Comparison of ENCODE assay signal across 9 cellular contexts in the genomic region with DNA sequence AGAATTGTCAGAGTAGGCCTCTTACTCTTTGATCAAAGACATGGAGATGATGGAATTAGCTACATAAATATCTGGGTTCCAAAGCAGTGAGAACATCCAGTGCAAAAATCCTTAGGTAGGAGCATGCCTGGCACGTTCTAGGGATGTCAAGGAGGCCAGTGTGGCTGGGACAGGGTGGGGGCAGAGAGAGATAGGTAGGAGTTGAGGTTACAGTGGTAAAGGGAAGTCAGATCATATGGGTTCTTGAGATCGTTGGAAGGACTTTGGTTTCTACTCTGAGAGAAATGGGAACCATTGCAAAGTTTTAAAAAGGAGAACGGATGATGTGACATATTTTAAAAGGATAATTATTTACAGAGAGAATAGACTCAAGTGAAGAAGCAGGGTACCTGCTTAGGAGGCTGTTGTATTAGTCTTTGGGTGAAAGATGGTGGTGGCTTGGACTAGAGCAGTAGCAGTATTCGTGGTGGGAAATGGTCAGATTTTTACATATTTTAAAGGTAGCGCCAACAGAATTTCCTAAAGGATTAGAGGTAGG. TPM values are rescaled to one million over a fixed set of nuclear protein-coding genes. Genes with fewer than 3 reads are reported as not detected.
DNase-seq lines count a peak whose midpoint lies in the region; ATAC-seq and TF ChIP-seq lines count a peak whose summit lies in the region.
"Had no signal": no experiment of that assay in that cellular context is flagged by ENCODE, and none has a peak within 500 bp of the region (broad histone marks: within the 10 kb centered on the region; RNA-seq: fewer than 3 reads in every experiment).

No MANE protein-coding gene starts in this region.

- ATAC-seq in GM19455 (IDR thresholded peaks at IDR 0.05; ENCODE audit: unreplicated experiment) (peak; percentile 6), HG03457 (IDR thresholded peaks at IDR 0.05; ENCODE audit: unreplicated experiment) (peak; percentile 8), esophagus mucosa (no peak)

- H3K9me3 ChIP-seq in AG04450 (ENCODE audit: control insufficient read depth, insufficient read depth, low read length) = no peaks in the 10 kb centered on the region

- CTCF ChIA-PET in AG04450 (lab: Charles Lee) = no interaction called here

- H3K36me3 ChIP-seq in brain microvascular endothelial cell (replicated peaks) = no peaks in the 10 kb centered on the region

- POLR2A ChIA-PET in AG04450 (lab: Yijun Ruan, JAX) = interaction anchor here (0.6 to 1.6 kb wide), 4 partner anchors 12 to 71 kb away, joined by 3 to 11 read pairs (median 5); partner anchors contain the start of gene ATP2B1

- no peak for TF ChIP-seq CTCF in AG04450 (IDR thresholded peaks at IDR 0.05; ENCODE audit: low read depth, low read length)
- no peak for TF ChIP-seq CTCF in brain microvascular endothelial cell (IDR thresholded peaks at IDR 0.05; ENCODE audit: low read depth, low read length, missing control alignments)

- H3K27me3 ChIP-seq in AG04450 (ENCODE audit: control insufficient read depth, insufficient read depth, low read length) (no peaks in the 10 kb centered on the region), brain microvascular endothelial cell (replicated peaks) (no peaks in the 10 kb centered on the region)

- no peak overlapping the region for H3K4me3 ChIP-seq in AG04450 (ENCODE audit: low read depth, low read length)
- H3K4me3 ChIP-seq in brain microvascular endothelial cell (ENCODE audit: low read depth, low read length) = no peak overlapping the region

- in situ Hi-C loops in brain microvascular endothelial cell (cut with HindIII; ENCODE audit: low pct_ligation_motif_present, low sequenced_read_pairs) = no loop called here

- peak overlapping the region; percentile 87 for H3K27ac ChIP-seq in AG04450 (ENCODE audit: low read depth, low read length)
- peak overlapping the region; percentile 28 for H3K27ac ChIP-seq in brain microvascular endothelial cell

- no peak for DNase-seq in AG04450 (ENCODE audit: low read depth, low spot score)
- DNase-seq in brain microvascular endothelial cell = no peak
- DNase-seq in kidney glomerular epithelial cell (lab: John Stamatoyannopoulos, UW) = no peak
- no peak for DNase-seq in T-helper 9 cell
- no peak for DNase-seq in NCI-H1092 treated with DMSO at 0.1 percent for 48 hours (lab: John Stamatoyannopoulos, UW)
- DNase-seq: NCI-H187 had no signal

RNA-seq across cellular contexts. Expression of gene ATP2B1, which starts 47.5 kb away (rescaled TPM):
- polyA plus RNA-seq in AG04450 (2011; rRNA removed) = 33.3 and 42.7 TPM in 2 replicates
- 31.0 and 48.3 TPM in 2 replicates for polyA minus RNA-seq in AG04450 (2011; rRNA and poly(A)+ RNA removed)
- 13.9 TPM for total RNA-seq in esophagus mucosa
